Comparison of ENCODE assay signal across 17 cellular contexts in the genomic region with DNA sequence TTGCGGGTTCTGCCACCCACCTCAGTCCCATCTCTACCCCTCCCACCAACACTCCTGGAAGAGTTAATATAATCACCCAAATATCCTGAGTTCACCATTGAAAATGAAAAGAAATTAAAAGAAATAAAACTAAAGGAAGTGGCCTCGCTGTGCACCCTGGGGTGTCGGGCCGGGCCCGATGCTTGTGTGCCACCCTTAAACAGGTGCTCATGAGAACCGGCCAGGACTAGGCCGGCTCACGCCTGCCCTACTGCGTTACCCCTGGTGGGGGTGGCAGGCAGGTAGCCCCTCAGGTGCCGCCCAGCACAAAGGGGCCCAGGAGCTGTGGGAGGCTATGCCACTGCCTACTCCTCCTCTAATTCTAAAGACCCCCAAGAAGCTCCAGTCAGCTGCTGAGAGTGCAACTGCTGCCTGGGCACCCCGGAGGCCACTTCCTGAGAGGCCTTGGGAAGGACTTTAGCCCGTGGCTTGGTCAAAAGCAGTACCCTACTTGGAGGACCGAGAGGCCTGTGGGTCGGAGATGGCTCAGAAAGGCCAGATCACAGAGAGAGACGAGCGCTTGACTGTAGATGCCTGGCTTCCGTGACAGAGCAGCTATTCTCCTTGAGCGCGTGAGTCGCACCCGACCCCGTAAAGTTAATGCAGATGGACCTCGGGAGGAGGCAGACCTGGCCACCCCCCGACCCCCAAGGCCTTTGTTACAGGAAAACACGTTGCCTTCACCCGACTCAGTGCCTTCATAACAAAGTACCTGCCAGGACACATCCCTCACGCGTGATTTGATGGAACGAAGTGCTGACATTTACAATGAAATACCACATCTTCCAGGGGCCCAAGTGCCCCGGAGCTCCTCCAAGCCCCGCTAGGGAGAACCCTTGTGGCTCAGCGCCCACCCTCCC. TPM values are rescaled to one million over a fixed set of nuclear protein-coding genes. Genes with fewer than 3 reads are reported as not detected.
DNase-seq lines count a peak whose midpoint lies in the region; ATAC-seq and TF ChIP-seq lines count a peak whose summit lies in the region.
"Had no signal": no experiment of that assay in that cellular context is flagged by ENCODE, and none has a peak within 500 bp of the region (broad histone marks: within the 10 kb centered on the region; RNA-seq: fewer than 3 reads in every experiment).

No MANE protein-coding gene starts in this region.

- CTCF ChIA-PET in CD8-positive, alpha-beta memory T cell (lab: Charles Lee), result no interaction called here

- intact Hi-C loops in upper lobe of right lung (cut with DNase I), result no loop called here

- no peaks in the 10 kb centered on the region for H3K36me3 ChIP-seq in upper lobe of right lung
- H3K36me3 ChIP-seq in CD8-positive, alpha-beta memory T cell (ENCODE audit: insufficient read depth, low read length), result no peaks in the 10 kb centered on the region

- peaks cover 0 to 14% of the 10 kb centered on the region in 2 donors for H3K27me3 Mint-ChIP-seq in CD8-positive, alpha-beta memory T cell
- H3K27me3 Mint-ChIP-seq: B cell; CD4-positive, alpha-beta T cell had no signal

- H3K27me3 ChIP-seq in upper lobe of right lung, result peaks cover 4% of the 10 kb centered on the region
- H3K27me3 ChIP-seq in CD8-positive, alpha-beta memory T cell (ENCODE audit: insufficient read depth, low read length, poor library complexity, severe bottlenecking), result no peaks in the 10 kb centered on the region

- H3K4me3 Mint-ChIP-seq in CD8-positive, alpha-beta memory T cell, result no peak overlapping the region
- H3K4me3 Mint-ChIP-seq: B cell; CD4-positive, alpha-beta T cell; HFFc6 had no signal

- TF ChIP-seq CTCF in upper lobe of right lung (IDR thresholded peaks at IDR 0.05), result no peak

- no peaks in the 10 kb centered on the region for H3K36me3 Mint-ChIP-seq in CD8-positive, alpha-beta memory T cell

- no peak for ATAC-seq in activated CD4-positive, CD25-positive, alpha-beta regulatory T cell treated with anti-CD3 and anti-CD28 coated beads, Interleukin-2, amount 50 U/mL, for 24 hours
- no peak for ATAC-seq in upper lobe of right lung

- no peak overlapping the region for H3K27ac ChIP-seq in upper lobe of right lung
- no peak overlapping the region for H3K27ac ChIP-seq in CD8-positive, alpha-beta memory T cell (ENCODE audit: low read depth, low read length)
- H3K27ac ChIP-seq: 22Rv1 had no signal

- H3K27ac Mint-ChIP-seq in CD8-positive, alpha-beta memory T cell, result no peak overlapping the region
- H3K27ac Mint-ChIP-seq: B cell; CD4-positive, alpha-beta T cell; HFFc6 had no signal

- no peak overlapping the region for H3K4me3 ChIP-seq in upper lobe of right lung
- no peak overlapping the region for H3K4me3 ChIP-seq in CD8-positive, alpha-beta memory T cell (ENCODE audit: low read length)

- peak; percentile 19 for DNase-seq in activated CD4-positive, CD25-positive, alpha-beta regulatory T cell treated with anti-CD3 and anti-CD28 coated beads, Interleukin-2, amount 50 U/mL, for 72 hours
- peak; percentile 37 for DNase-seq in ecto neural progenitor cell (ENCODE audit: low spot score)
- peak; percentile 71 for DNase-seq in retina
- DNase-seq in upper lobe of right lung, result peak; percentile 49
- DNase-seq in DMS153 (lab: John Stamatoyannopoulos, UW), result no peak
- no peak for DNase-seq in activated CD4-positive, alpha-beta T cell treated with anti-CD3 and anti-CD28 coated beads, Interleukin-2, amount 50 U/mL, for 1 hour
- DNase-seq in CD8-positive, alpha-beta memory T cell, result no peak
- DNase-seq: CD4-positive, alpha-beta T cell; DMS79; HFFc6; NCI-H1105 treated with DMSO at 0.1 percent for 48 hours; NCI-H1694 treated with DMSO at 0.1 percent for 48 hours; NCI-H226; NCI-H524 treated with DMSO at 0.1 percent for 48 hours had no signal

- H3K9me3 Mint-ChIP-seq in CD8-positive, alpha-beta memory T cell, result peaks cover 0 to 1% (median 0%) of the 10 kb centered on the region in 5 donors
- H3K9me3 Mint-ChIP-seq: CD4-positive, alpha-beta T cell had no signal

- no peaks in the 10 kb centered on the region for H3K4me1 ChIP-seq in upper lobe of right lung
- no peaks in the 10 kb centered on the region for H3K4me1 ChIP-seq in CD8-positive, alpha-beta memory T cell (ENCODE audit: insufficient read depth, low read length)

- no peaks in the 10 kb centered on the region for H3K9me3 ChIP-seq in upper lobe of right lung
- H3K9me3 ChIP-seq in CD8-positive, alpha-beta memory T cell (ENCODE audit: low read length), result no peaks in the 10 kb centered on the region

- H3K4me1 Mint-ChIP-seq in CD8-positive, alpha-beta memory T cell, result no peaks in the 10 kb centered on the region
- H3K4me1 Mint-ChIP-seq: B cell had no signal

- POLR2A ChIA-PET in CD8-positive, alpha-beta memory T cell (lab: Charles Lee), result no interaction called here

RNA-seq across cellular contexts. Expression of gene PPP2R2D, which starts 51.0 kb away (rescaled TPM):
- 28.3 TPM for total RNA-seq in upper lobe of right lung
- 10 to 100 TPM; 23.5 to 24.5 TPM for total RNA-seq in CD8-positive, alpha-beta memory T cell
- polyA plus RNA-seq in CD8-positive, alpha-beta memory T cell, result 34.0 TPM

Comparison
In these comparisons a context has a peak if more than half of its experiments do, and no peak if none do; other contexts are left out.
1. DNase-seq: peak in activated CD4-positive, CD25-positive, alpha-beta regulatory T cell treated with anti-CD3 and anti-CD28 coated beads, Interleukin-2, amount 50 U/mL, for 72 hours (single experiment), ecto neural progenitor cell (single experiment), retina (single experiment) and upper lobe of right lung (single experiment); none in DMS153 (single experiment), activated CD4-positive, alpha-beta T cell treated with anti-CD3 and anti-CD28 coated beads, Interleukin-2, amount 50 U/mL, for 1 hour (single experiment) and CD8-positive, alpha-beta memory T cell (0 of 5).